Comparison of ENCODE assay signal across 16 cellular contexts in the genomic region with DNA sequence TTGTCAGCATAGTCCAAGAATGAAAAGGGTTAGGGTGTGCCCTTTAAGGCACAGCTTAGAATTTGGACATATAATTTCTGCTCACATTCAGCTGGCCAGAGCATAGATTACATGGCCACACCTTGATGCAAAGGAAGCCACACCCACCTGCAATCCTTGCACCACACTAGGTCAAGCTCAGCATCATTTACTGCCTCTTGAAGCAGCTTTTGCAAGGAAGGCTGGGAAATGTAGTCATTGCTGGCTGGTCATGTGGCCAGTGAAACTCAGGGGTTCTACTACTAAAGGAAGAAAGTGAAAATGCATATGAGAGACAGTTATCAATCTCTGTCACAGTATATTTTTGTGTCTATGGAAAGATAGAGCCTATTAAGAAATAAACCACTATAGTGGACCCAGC.
"Had no signal": no experiment of that assay in that cellular context is flagged by ENCODE, and none has a peak within 500 bp of the region (broad histone marks: within the 10 kb centered on the region; RNA-seq: fewer than 3 reads in every experiment).

No MANE protein-coding gene starts in this region.

- H3K36me3 Mint-ChIP-seq: memory B cell; natural killer cell treated with Interleukin-12 subunit alpha and Interleukin-12 subunit beta and Interleukin-15 and Interleukin-18, amount 100 ng/mL, for 72 hours; stimulated activated memory B cell treated with anti-CD40 and anti-IgM and Interleukin-4, amounts not matched to agents 10 μg/mL and 1 μg/mL and 100 μg/mL, for 72 hours had no signal

- ATAC-seq: gastrocnemius medialis; natural killer cell treated with Interleukin-12 subunit alpha and Interleukin-12 subunit beta and Interleukin-15 and Interleukin-18, amount 100 ng/mL, for 72 hours; stimulated activated memory B cell treated with anti-CD40 and anti-IgM and Interleukin-4, amounts not matched to agents 10 μg/mL and 1 μg/mL and 100 μg/mL, for 72 hours had no signal

- H3K9me3 ChIP-seq: ascending aorta, gastrocnemius medialis, left ventricle myocardium inferior had no signal

- H3K9me3 Mint-ChIP-seq: memory B cell; natural killer cell treated with Interleukin-12 subunit alpha and Interleukin-12 subunit beta and Interleukin-15 and Interleukin-18, amount 100 ng/mL, for 72 hours had no signal

- H3K4me1 ChIP-seq: gastrocnemius medialis had no signal

- H3K27me3 ChIP-seq: ascending aorta, dorsolateral prefrontal cortex, gastrocnemius medialis had no signal

- H3K4me3 Mint-ChIP-seq: endodermal cell; memory B cell; natural killer cell treated with Interleukin-12 subunit alpha and Interleukin-12 subunit beta and Interleukin-15 and Interleukin-18, amount 100 ng/mL, for 72 hours; stimulated activated memory B cell treated with anti-CD40 and anti-IgM and Interleukin-4, amounts not matched to agents 10 μg/mL and 1 μg/mL and 100 μg/mL, for 72 hours had no signal

- H3K4me3 ChIP-seq: ascending aorta, dorsolateral prefrontal cortex, gastrocnemius medialis, left ventricle myocardium inferior had no signal

- H3K27ac Mint-ChIP-seq: endodermal cell; memory B cell; natural killer cell treated with Interleukin-12 subunit alpha and Interleukin-12 subunit beta and Interleukin-15 and Interleukin-18, amount 100 ng/mL, for 72 hours; stimulated activated memory B cell treated with anti-CD40 and anti-IgM and Interleukin-4, amounts not matched to agents 10 μg/mL and 1 μg/mL and 100 μg/mL, for 72 hours had no signal

- H3K36me3 ChIP-seq: ascending aorta, gastrocnemius medialis, left ventricle myocardium inferior had no signal

- DNase-seq: activated CD4-positive, CD25-positive, alpha-beta regulatory T cell treated with anti-CD3 and anti-CD28 coated beads, Interleukin-2, amount 50 U/mL, for 72 hours; activated naive CD4-positive, alpha-beta T cell; activated T-cell treated with anti-CD3 and anti-CD28 coated beads for 4 hours; dorsolateral prefrontal cortex; endodermal cell; erythroblast; gastrocnemius medialis; kidney; left ventricle myocardium inferior; retina; stimulated activated CD4-positive, alpha-beta T cell treated with anti-CD3 and anti-CD28 coated beads, Interleukin-2, amount 100 ng/mL, for 48 hours; T-helper 9 cell had no signal

- H3K27ac ChIP-seq: ascending aorta, dorsolateral prefrontal cortex, gastrocnemius medialis, left ventricle myocardium inferior had no signal

- H3K4me1 Mint-ChIP-seq: endodermal cell; memory B cell; stimulated activated memory B cell treated with anti-CD40 and anti-IgM and Interleukin-4, amounts not matched to agents 10 μg/mL and 1 μg/mL and 100 μg/mL, for 72 hours had no signal
